In genomic region chr1:111743679-111744101, GRCh38 we compare ENCODE assay signal across 19 cellular contexts. TPM values are rescaled to one million over a fixed set of nuclear protein-coding genes. Genes with fewer than 3 reads are reported as not detected.
DNase-seq lines count a peak whose midpoint lies in the region; ATAC-seq, FAIRE-seq and TF ChIP-seq lines count a peak whose summit lies in the region.
"Had no signal": no experiment of that assay in that cellular context is flagged by ENCODE, and none has a peak within 500 bp of the region (broad histone marks: within the 10 kb centered on the region; RNA-seq: fewer than 3 reads in every experiment).

No MANE protein-coding gene starts in this region.

- H3K4me1 ChIP-seq in right cardiac atrium (ENCODE audit: control insufficient read depth, insufficient read depth, low read length) = peaks cover 8% of the 10 kb centered on the region
- H3K4me1 ChIP-seq: A549 had no signal

- DNase-seq in natural killer cell (peak; percentile 4), choroid plexus epithelial cell (ENCODE audit: low read depth) (peak; percentile 69), right cardiac atrium (peak in 2 of 3 donors; percentile 68 to 70), SKM-1 (lab: John Stamatoyannopoulos, UW; ENCODE audit: unreplicated experiment) (no peak), GM19239 (ENCODE audit: insufficient read length, low spot score) (no peak)
- no peak for DNase-seq in natural killer cell treated with Interleukin-12 subunit alpha and Interleukin-12 subunit beta and Interleukin-15 and Interleukin-18, amount 100 ng/mL, for 72 hours (ENCODE audit: low spot score)
- no peak for DNase-seq in activated CD4-positive, alpha-beta memory T cell treated with anti-CD3 and anti-CD28 coated beads, Interleukin-2, amount 10 ng/mL, durations not matched to agents 7 days and 5 days
- DNase-seq: DMS79, gastrocnemius medialis, NCI-H1092 treated with DMSO at 0.1 percent for 48 hours, NCI-H446, T-helper 17 cell had no signal

- H3K27me3 Mint-ChIP-seq in natural killer cell (ENCODE audit: low read depth in 2 of 2) = peaks cover 6 to 21% of the 10 kb centered on the region in 2 donors
- H3K27me3 Mint-ChIP-seq in natural killer cell treated with Interleukin-12 subunit alpha and Interleukin-12 subunit beta and Interleukin-15 and Interleukin-18, amount 100 ng/mL, for 72 hours = peaks cover 14 to 22% of the 10 kb centered on the region in 2 donors
- H3K27me3 Mint-ChIP-seq in activated CD4-positive, alpha-beta memory T cell treated with anti-CD3 and anti-CD28 coated beads, Interleukin-2, amount 10 ng/mL, durations not matched to agents 7 days and 5 days = peaks cover 40% of the 10 kb centered on the region

- H3K4me3 Mint-ChIP-seq in natural killer cell = no peak overlapping the region
- H3K4me3 Mint-ChIP-seq in natural killer cell treated with Interleukin-12 subunit alpha and Interleukin-12 subunit beta and Interleukin-15 and Interleukin-18, amount 100 ng/mL, for 72 hours = no peak overlapping the region
- no peak overlapping the region for H3K4me3 Mint-ChIP-seq in activated CD4-positive, alpha-beta memory T cell treated with anti-CD3 and anti-CD28 coated beads, Interleukin-2, amount 10 ng/mL, durations not matched to agents 7 days and 5 days
- H3K4me3 Mint-ChIP-seq: activated CD4-positive, alpha-beta memory T cell treated with anti-CD3 and anti-CD28 coated beads for 36 hours; activated naive CD4-positive, alpha-beta T cell treated with anti-CD3 and anti-CD28 coated beads, Interleukin-2, amount 50 U/mL, for 24 hours; T-helper 17 cell had no signal

- no peak for FAIRE-seq in GM19239 (lab: Jason Lieb, UNC)
- FAIRE-seq: A549, colon, RCC 7860 had no signal

- no peaks in the 10 kb centered on the region for H3K9me3 Mint-ChIP-seq in natural killer cell
- H3K9me3 Mint-ChIP-seq in natural killer cell treated with Interleukin-12 subunit alpha and Interleukin-12 subunit beta and Interleukin-15 and Interleukin-18, amount 100 ng/mL, for 72 hours = no peaks in the 10 kb centered on the region
- H3K9me3 Mint-ChIP-seq in activated CD4-positive, alpha-beta memory T cell treated with anti-CD3 and anti-CD28 coated beads, Interleukin-2, amount 10 ng/mL, durations not matched to agents 7 days and 5 days = no peaks in the 10 kb centered on the region
- H3K9me3 Mint-ChIP-seq: activated CD4-positive, alpha-beta memory T cell treated with anti-CD3 and anti-CD28 coated beads for 36 hours; activated naive CD4-positive, alpha-beta T cell treated with anti-CD3 and anti-CD28 coated beads, Interleukin-2, amount 50 U/mL, for 24 hours had no signal

- CTCF ChIA-PET in activated CD4-positive, alpha-beta memory T cell treated with anti-CD3 and anti-CD28 coated beads, Interleukin-2, amount 10 ng/mL, durations not matched to agents 7 days and 5 days (lab: Charles Lee) = interaction anchor here (1.1 to 7.4 kb wide), 3 partner anchors 30 to 263 kb away, joined by 4 to 63 read pairs (median 8); no protein-coding TSS in a partner anchor

- peak overlapping the region; percentile 49 for H3K27ac ChIP-seq in right cardiac atrium (ENCODE audit: low read length)
- H3K27ac ChIP-seq: A549, gastrocnemius medialis had no signal

- intact Hi-C loops in natural killer cell (cut with micrococcal nuclease) (no loop called here), right cardiac atrium (cut with DNase I) (no loop called here)

- H3K36me3 Mint-ChIP-seq in natural killer cell = no peaks in the 10 kb centered on the region
- no peaks in the 10 kb centered on the region for H3K36me3 Mint-ChIP-seq in natural killer cell treated with Interleukin-12 subunit alpha and Interleukin-12 subunit beta and Interleukin-15 and Interleukin-18, amount 100 ng/mL, for 72 hours
- H3K36me3 Mint-ChIP-seq in activated CD4-positive, alpha-beta memory T cell treated with anti-CD3 and anti-CD28 coated beads, Interleukin-2, amount 10 ng/mL, durations not matched to agents 7 days and 5 days (ENCODE audit: low read depth) = no peaks in the 10 kb centered on the region
- H3K36me3 Mint-ChIP-seq: activated CD4-positive, alpha-beta memory T cell treated with anti-CD3 and anti-CD28 coated beads for 36 hours; activated naive CD4-positive, alpha-beta T cell treated with anti-CD3 and anti-CD28 coated beads, Interleukin-2, amount 50 U/mL, for 24 hours had no signal

- no peaks in the 10 kb centered on the region for H3K27me3 ChIP-seq in right cardiac atrium (ENCODE audit: control insufficient read depth, insufficient read depth)
- H3K27me3 ChIP-seq: gastrocnemius medialis had no signal

- peaks cover 11 to 30% of the 10 kb centered on the region in 2 donors for H3K4me1 Mint-ChIP-seq in natural killer cell
- H3K4me1 Mint-ChIP-seq in natural killer cell treated with Interleukin-12 subunit alpha and Interleukin-12 subunit beta and Interleukin-15 and Interleukin-18, amount 100 ng/mL, for 72 hours (ENCODE audit: low read depth in 2 of 2) = peaks cover 15 to 17% of the 10 kb centered on the region in 2 donors
- H3K4me1 Mint-ChIP-seq in activated CD4-positive, alpha-beta memory T cell treated with anti-CD3 and anti-CD28 coated beads, Interleukin-2, amount 10 ng/mL, durations not matched to agents 7 days and 5 days = peaks cover 18% of the 10 kb centered on the region

- no peaks in the 10 kb centered on the region for H3K9me3 ChIP-seq in right cardiac atrium (ENCODE audit: control insufficient read depth, low read length)
- H3K9me3 ChIP-seq: A549, gastrocnemius medialis, HAP-1 had no signal

- H3K4me3 ChIP-seq in choroid plexus epithelial cell (ENCODE audit: low read depth, low read length) (no peak overlapping the region), right cardiac atrium (ENCODE audit: low read length) (no peak overlapping the region)
- H3K4me3 ChIP-seq: A549, gastrocnemius medialis, HAP-1 had no signal

- POLR2A ChIA-PET in activated CD4-positive, alpha-beta memory T cell treated with anti-CD3 and anti-CD28 coated beads, Interleukin-2, amount 10 ng/mL, durations not matched to agents 7 days and 5 days (lab: Charles Lee) = interaction anchor here (1.6 to 2.4 kb wide), 2 partner anchors 11 to 236 kb away, joined by 3 to 11 read pairs; no protein-coding TSS in a partner anchor

- no peak overlapping the region for H3K27ac Mint-ChIP-seq in natural killer cell
- no peak overlapping the region for H3K27ac Mint-ChIP-seq in natural killer cell treated with Interleukin-12 subunit alpha and Interleukin-12 subunit beta and Interleukin-15 and Interleukin-18, amount 100 ng/mL, for 72 hours
- H3K27ac Mint-ChIP-seq in activated CD4-positive, alpha-beta memory T cell treated with anti-CD3 and anti-CD28 coated beads, Interleukin-2, amount 10 ng/mL, durations not matched to agents 7 days and 5 days = no peak overlapping the region
- H3K27ac Mint-ChIP-seq: activated CD4-positive, alpha-beta memory T cell treated with anti-CD3 and anti-CD28 coated beads for 36 hours; activated naive CD4-positive, alpha-beta T cell treated with anti-CD3 and anti-CD28 coated beads, Interleukin-2, amount 50 U/mL, for 24 hours; T-helper 17 cell had no signal

- WGBS in right cardiac atrium = 24% methylated on average over 3 of the region's 3 CpGs

- ATAC-seq in natural killer cell (no peak), right cardiac atrium (peak; percentile 7 to 35), HG02885 (IDR thresholded peaks at IDR 0.05; ENCODE audit: poor library complexity, unreplicated experiment) (no peak)
- ATAC-seq in natural killer cell treated with Interleukin-12 subunit alpha and Interleukin-12 subunit beta and Interleukin-15 and Interleukin-18, amount 100 ng/mL, for 72 hours = no peak
- ATAC-seq: A549, gastrocnemius medialis, T-helper 17 cell had no signal

- TF ChIP-seq CTCF in natural killer cell (IDR thresholded peaks at IDR 0.05) (no peak), choroid plexus epithelial cell (conservative IDR thresholded peaks at IDR 0.05; ENCODE audit: low read depth, low read length) (no peak)

RNA-seq across cellular contexts. Expression of gene INKA2, which starts 4.5 kb away (rescaled TPM):
- 1 to 10 TPM in 2 of 3 donors, under 1 TPM in 1; 0.48 to 2.6 (median 1.4) TPM for total RNA-seq in natural killer cell
- under 1 TPM in 1 of 2 donors, not detected in 1; 0.45 TPM for total RNA-seq in natural killer cell treated with Interleukin-12 subunit alpha and Interleukin-12 subunit beta and Interleukin-15 and Interleukin-18, amount 100 ng/mL, for 72 hours
- 10 to 100 TPM; 18.9 to 46.2 (median 26.9) TPM for total RNA-seq in right cardiac atrium
- polyA plus RNA-seq in right cardiac atrium = 14.3 TPM
- total RNA-seq in activated CD4-positive, alpha-beta memory T cell treated with anti-CD3 and anti-CD28 coated beads, Interleukin-2, amount 10 ng/mL, durations not matched to agents 7 days and 5 days = 1 to 10 TPM; 2.4 to 2.8 TPM

RNA-seq across cellular contexts. Expression of gene DDX20, which starts 12.0 kb away (rescaled TPM):
- total RNA-seq in natural killer cell (10 to 100 TPM; 17.5 to 21.8 (median 17.7) TPM), right cardiac atrium (1 to 10 TPM; 5.5 to 7.7 (median 6.7) TPM)
- total RNA-seq in natural killer cell treated with Interleukin-12 subunit alpha and Interleukin-12 subunit beta and Interleukin-15 and Interleukin-18, amount 100 ng/mL, for 72 hours = 10 to 100 TPM; 18.5 to 22.7 TPM
- polyA plus RNA-seq in right cardiac atrium = 3.4 TPM
- total RNA-seq in activated CD4-positive, alpha-beta memory T cell treated with anti-CD3 and anti-CD28 coated beads, Interleukin-2, amount 10 ng/mL, durations not matched to agents 7 days and 5 days = 10 to 100 TPM; 11.2 to 11.8 TPM

Comparison
In these comparisons a context has a peak if more than half of its experiments do, and no peak if none do; other contexts are left out.
1. DNase-seq: peak in natural killer cell (single experiment), choroid plexus epithelial cell (single experiment) and right cardiac atrium (2 of 3); none in natural killer cell treated with Interleukin-12 subunit alpha and Interleukin-12 subunit beta and Interleukin-15 and Interleukin-18, amount 100 ng/mL, for 72 hours (single experiment), activated CD4-positive, alpha-beta memory T cell treated with anti-CD3 and anti-CD28 coated beads, Interleukin-2, amount 10 ng/mL, durations not matched to agents 7 days and 5 days (single experiment), SKM-1 (single experiment) and GM19239 (single experiment).
2. ATAC-seq: peak in right cardiac atrium (2 of 2); none in natural killer cell (0 of 3), natural killer cell treated with Interleukin-12 subunit alpha and Interleukin-12 subunit beta and Interleukin-15 and Interleukin-18, amount 100 ng/mL, for 72 hours (0 of 2) and HG02885 (single experiment).
3. RNA of gene INKA2, which starts 4.5 kb away (total RNA-seq): 18.9 to 46.2 TPM in right cardiac atrium; 2.4 to 2.8 TPM in activated CD4-positive, alpha-beta memory T cell treated with anti-CD3 and anti-CD28 coated beads, Interleukin-2, amount 10 ng/mL, durations not matched to agents 7 days and 5 days, 0.48 to 2.6 TPM in natural killer cell and 0.45 TPM in natural killer cell treated with Interleukin-12 subunit alpha and Interleukin-12 subunit beta and Interleukin-15 and Interleukin-18, amount 100 ng/mL, for 72 hours; every median in the first group is over 4 times any median in the second.